Comparison of ENCODE assay signal across 1 cellular context in the genomic region with DNA sequence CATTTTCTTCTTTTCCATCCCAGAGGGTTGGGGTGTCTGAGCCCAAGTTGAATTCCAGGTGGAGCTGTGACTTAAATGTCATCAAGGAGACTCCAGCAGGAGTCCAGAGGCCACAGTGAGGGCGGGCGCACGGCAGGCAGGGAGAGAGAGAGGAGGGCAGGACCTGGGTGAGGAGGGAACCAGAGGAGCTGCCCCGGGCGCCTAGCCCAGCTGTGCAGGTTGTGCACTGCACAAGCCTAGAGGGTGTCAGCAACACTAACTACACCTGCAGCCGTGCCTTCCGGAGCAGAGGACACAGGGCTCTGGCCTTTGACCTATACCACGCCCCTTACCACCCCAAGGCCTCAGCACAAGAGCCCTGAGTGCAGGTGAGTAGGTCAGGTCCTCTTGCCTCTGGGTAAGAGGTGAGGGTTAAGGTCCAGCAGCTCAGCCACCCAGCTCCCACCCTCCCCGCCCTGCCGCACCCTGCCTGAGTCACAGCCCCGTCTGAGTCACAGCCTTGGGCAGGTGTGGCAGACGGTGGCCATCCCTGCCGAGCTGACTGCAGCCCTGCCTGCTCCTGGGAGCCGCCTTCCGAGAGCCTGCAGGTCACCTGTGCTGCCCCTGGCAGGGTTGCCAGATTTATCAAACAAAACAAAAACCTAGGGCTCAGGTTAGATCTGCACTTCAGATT.
TF ChIP-seq lines count a peak whose summit lies in the region.

No MANE protein-coding gene starts in this region.

TF ChIP-seq in K562, 482 proteins besides CTCF, POLR2A, EP300 and RAD21 (continues in another document):
- TF ChIP-seq YY1 (IDR thresholded peaks at IDR 0.05; ENCODE audit: borderline replicate concordance in 1 of 3, control insufficient read depth in 1 of 3, extremely low read depth in 1 of 3, insufficient read depth in 3 of 3, insufficient read length in 1 of 3, insufficient replicate concordance in 2 of 3, low read depth in 1 of 3, low read length in 2 of 3) (peak in 1 of 3 experiments; percentile 10), PTBP1 (IDR thresholded peaks at IDR 0.05; ENCODE audit: low read depth, low read length) (no peak), HMGN3 (IDR thresholded peaks at IDR 0.05; ENCODE audit: borderline replicate concordance, extremely low read depth, insufficient read length, low read depth, low read length) (no peak), CHD7 (IDR thresholded peaks at IDR 0.05; ENCODE audit: low read depth, low read length) (no peak), DNMT1 (IDR thresholded peaks at IDR 0.05) (no peak), ZNF655 (CRISPR knock-in tag; IDR thresholded peaks at IDR 0.05) (no peak), CHD1 (IDR thresholded peaks at IDR 0.05; ENCODE audit: low read length) (no peak), MXI1 (IDR thresholded peaks at IDR 0.05; ENCODE audit: low read depth, low read length) (no peak), KDM4B (IDR thresholded peaks at IDR 0.05; ENCODE audit: borderline replicate concordance in 2 of 2, low read depth in 1 of 2) (0 out of 4 replicates have a peak, but pooled peaks of 1 of the 2 experiments have one; percentile 41), PHF20 (IDR thresholded peaks at IDR 0.05; ENCODE audit: partially characterized antibody) (no peak), CREB5 (CRISPR knock-in tag; IDR thresholded peaks at IDR 0.05) (no peak), MAFG (tag; conservative IDR thresholded peaks at IDR 0.05) (no peak), MYC (IDR thresholded peaks at IDR 0.05; ENCODE audit: low read depth, low read length) (no peak), MYC (CRISPR knock-in tag; IDR thresholded peaks at IDR 0.05; ENCODE audit: borderline replicate concordance, low read depth) (no peak), JUND (IDR thresholded peaks at IDR 0.05; ENCODE audit: borderline replicate concordance, low read depth, low read length) (peak; percentile 88), JUND (tag; IDR thresholded peaks at IDR 0.05; ENCODE audit: borderline replicate concordance, low read depth, low read length) (peak; percentile 85; the same call in 1 of the 3 replicates), HDAC1 (IDR thresholded peaks at IDR 0.05) (no peak), ZNF175 (CRISPR knock-in tag; IDR thresholded peaks at IDR 0.05; ENCODE audit: low read depth) (no peak), DPF2 (IDR thresholded peaks at IDR 0.05) (peak; percentile 64), ARID2 (IDR thresholded peaks at IDR 0.05) (no peak), ATF3 (IDR thresholded peaks at IDR 0.05) (peak; percentile 81), ATF3 (CRISPR knock-in tag; conservative IDR thresholded peaks at IDR 0.05) (no peak), FUS (optimal IDR thresholded peaks at IDR 0.05; ENCODE audit: low read depth, low read length) (no peak), C11orf30 (IDR thresholded peaks at IDR 0.05; ENCODE audit: low read depth) (no peak), NFE2 (IDR thresholded peaks at IDR 0.05; ENCODE audit: low read depth) (peak; percentile 11; the same call in 1 of the 2 replicates), GTF2F1 (IDR thresholded peaks at IDR 0.05; ENCODE audit: low read depth, low read length) (no peak), ZEB2 (IDR thresholded peaks at IDR 0.05) (peak; percentile 66), PCBP2 (IDR thresholded peaks at IDR 0.05; ENCODE audit: low read depth, low read length, poor library complexity, severe bottlenecking) (no peak)
- TF ChIP-seq, protein P1, sequence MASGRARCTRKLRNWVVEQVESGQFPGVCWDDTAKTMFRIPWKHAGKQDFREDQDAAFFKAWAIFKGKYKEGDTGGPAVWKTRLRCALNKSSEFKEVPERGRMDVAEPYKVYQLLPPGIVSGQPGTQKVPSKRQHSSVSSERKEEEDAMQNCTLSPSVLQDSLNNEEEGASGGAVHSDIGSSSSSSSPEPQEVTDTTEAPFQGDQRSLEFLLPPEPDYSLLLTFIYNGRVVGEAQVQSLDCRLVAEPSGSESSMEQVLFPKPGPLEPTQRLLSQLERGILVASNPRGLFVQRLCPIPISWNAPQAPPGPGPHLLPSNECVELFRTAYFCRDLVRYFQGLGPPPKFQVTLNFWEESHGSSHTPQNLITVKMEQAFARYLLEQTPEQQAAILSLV (tag; IDR thresholded peaks at IDR 0.05): no peak
- TF ChIP-seq, protein P2, sequence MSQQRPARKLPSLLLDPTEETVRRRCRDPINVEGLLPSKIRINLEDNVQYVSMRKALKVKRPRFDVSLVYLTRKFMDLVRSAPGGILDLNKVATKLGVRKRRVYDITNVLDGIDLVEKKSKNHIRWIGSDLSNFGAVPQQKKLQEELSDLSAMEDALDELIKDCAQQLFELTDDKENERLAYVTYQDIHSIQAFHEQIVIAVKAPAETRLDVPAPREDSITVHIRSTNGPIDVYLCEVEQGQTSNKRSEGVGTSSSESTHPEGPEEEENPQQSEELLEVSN (IDR thresholded peaks at IDR 0.05; ENCODE audit: borderline replicate concordance in 1 of 2, extremely low read depth in 1 of 2, insufficient read depth in 1 of 2, insufficient read length in 1 of 2, low read depth in 1 of 2, low read length in 1 of 2, poor library complexity in 1 of 2, severe bottlenecking in 1 of 2): no peak
- TF ChIP-seq, protein P3, sequence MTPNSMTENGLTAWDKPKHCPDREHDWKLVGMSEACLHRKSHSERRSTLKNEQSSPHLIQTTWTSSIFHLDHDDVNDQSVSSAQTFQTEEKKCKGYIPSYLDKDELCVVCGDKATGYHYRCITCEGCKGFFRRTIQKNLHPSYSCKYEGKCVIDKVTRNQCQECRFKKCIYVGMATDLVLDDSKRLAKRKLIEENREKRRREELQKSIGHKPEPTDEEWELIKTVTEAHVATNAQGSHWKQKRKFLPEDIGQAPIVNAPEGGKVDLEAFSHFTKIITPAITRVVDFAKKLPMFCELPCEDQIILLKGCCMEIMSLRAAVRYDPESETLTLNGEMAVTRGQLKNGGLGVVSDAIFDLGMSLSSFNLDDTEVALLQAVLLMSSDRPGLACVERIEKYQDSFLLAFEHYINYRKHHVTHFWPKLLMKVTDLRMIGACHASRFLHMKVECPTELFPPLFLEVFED (CRISPR knock-in tag; conservative IDR thresholded peaks at IDR 0.05): no peak
- TF ChIP-seq, protein P4, sequence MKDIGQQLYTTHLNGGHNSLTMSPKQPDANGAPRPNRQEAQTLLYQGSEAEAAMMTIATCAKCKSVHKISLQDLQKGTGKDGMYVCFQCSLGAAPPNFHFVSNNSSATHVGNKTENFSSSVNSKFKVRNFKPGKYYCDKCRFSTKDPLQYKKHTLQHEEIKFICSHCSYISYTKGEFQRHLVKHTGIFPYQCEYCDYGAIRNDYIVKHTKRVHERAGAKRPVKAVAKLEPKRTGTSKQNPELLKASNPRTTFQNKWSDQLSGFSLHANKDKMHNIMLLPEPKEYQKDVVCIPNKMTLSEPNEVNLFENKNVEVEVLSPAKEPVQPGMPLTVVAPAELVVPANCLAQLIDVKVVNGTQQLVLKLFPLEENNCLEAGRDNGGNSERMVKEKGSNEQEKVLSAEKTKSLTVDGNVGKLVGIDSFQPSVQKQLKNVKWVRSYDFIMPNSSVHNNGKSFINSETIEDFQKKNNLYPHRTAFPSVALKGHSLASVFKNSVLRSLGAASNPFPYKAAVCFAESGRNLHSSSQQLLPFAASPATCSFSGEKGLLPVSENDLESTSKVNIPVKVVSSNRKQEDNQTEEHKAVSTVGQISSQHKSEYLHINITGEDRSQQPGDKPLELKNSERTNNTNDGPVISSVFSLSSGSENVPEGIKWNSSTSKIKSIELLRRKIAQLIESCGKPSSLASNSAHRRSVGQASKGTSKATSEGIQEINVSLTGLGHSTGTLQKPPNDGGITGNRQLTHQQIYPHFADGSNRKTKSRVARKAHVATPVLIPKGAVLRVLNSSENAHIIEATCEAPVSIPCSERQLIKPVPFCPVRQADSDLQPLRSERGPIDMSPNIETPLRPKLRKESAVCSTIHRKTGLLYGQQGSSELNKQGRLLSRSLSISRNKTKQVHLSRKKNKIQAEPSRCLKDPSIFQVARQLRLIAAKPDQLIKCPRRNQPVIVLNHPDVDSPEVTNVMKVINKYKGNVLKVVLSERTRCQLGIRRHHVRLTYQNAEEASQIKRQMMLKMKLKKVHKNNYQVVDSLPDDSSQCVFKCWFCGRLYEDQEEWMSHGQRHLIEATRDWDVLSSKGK (CRISPR knock-in tag; IDR thresholded peaks at IDR 0.05): no peak
